ENCODE assay signal across 18 cellular contexts in the genomic region with DNA sequence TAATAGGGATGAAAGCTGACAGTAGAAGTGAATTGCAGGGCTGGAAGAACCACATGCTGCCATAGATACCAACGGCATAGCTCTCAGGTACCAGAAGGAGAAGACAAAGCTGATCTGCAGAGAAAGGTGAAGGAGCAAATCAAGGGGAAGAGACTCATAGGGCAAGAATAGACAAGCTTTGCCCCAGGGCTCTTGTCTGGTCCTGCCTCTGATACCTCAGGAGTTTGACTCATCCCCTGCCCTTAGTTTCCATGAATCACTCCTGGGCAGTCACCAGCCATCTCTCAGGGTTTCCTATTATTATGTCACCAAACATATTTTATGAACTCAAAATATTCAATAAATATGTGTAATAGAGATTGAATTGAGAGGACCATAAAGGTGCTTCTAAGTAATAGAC.
DNase-seq lines count a peak whose midpoint lies in the region; ATAC-seq, FAIRE-seq and TF ChIP-seq lines count a peak whose summit lies in the region.
"Had no signal": no experiment of that assay in that cellular context is flagged by ENCODE, and none has a peak within 500 bp of the region (broad histone marks: within the 10 kb centered on the region; RNA-seq: fewer than 3 reads in every experiment).

No MANE protein-coding gene starts in this region.

- H3K4me3 ChIP-seq in breast epithelium (no peak overlapping the region), keratinocyte (ENCODE audit: control insufficient read depth in 2 of 3, extremely low read depth in 1 of 3, insufficient read depth in 2 of 3, low read depth in 1 of 3, low read length in 3 of 3) (no peak overlapping the region), mucosa of descending colon (no peak overlapping the region), lower lobe of right lung (no peak overlapping the region)
- H3K4me3 ChIP-seq: GM12878 had no signal

- H3K4me1 ChIP-seq in breast epithelium (no peaks in the 10 kb centered on the region), keratinocyte (ENCODE audit: control insufficient read depth, extremely low read depth, insufficient read depth, low read length) (no peaks in the 10 kb centered on the region), mucosa of descending colon (ENCODE audit: low read depth) (no peaks in the 10 kb centered on the region), lower lobe of right lung (no peaks in the 10 kb centered on the region)

- TF ChIP-seq CTCF in MCF 10A (IDR thresholded peaks at IDR 0.05; ENCODE audit: unreplicated experiment) (no peak), breast epithelium (IDR thresholded peaks at IDR 0.05) (no peak), keratinocyte (optimal IDR thresholded peaks at IDR 0.05 in 1 of 3, IDR thresholded peaks at IDR 0.05 in 1 of 3, conservative IDR thresholded peaks at IDR 0.05 in 1 of 3; ENCODE audit: extremely low read depth in 1 of 3, insufficient read depth in 2 of 3, low read length in 3 of 3) (no peak), mucosa of descending colon (IDR thresholded peaks at IDR 0.05) (no peak), lower lobe of right lung (IDR thresholded peaks at IDR 0.05) (no peak), natural killer cell (IDR thresholded peaks at IDR 0.05) (no peak)

- H3K9me1 ChIP-seq in keratinocyte (ENCODE audit: control insufficient read depth, extremely low read depth, insufficient read depth, low read length) = no peaks in the 10 kb centered on the region

- CTCF ChIA-PET in MCF 10A (lab: Yijun Ruan, JAX) = interaction anchor here (0.7 kb wide), 1 partner anchor 107 kb away, joined by 3 read pairs; no protein-coding TSS in a partner anchor

- no peaks in the 10 kb centered on the region for H3K79me2 ChIP-seq in keratinocyte (ENCODE audit: control insufficient read depth, insufficient read depth, low read length)

- no peak overlapping the region for H3K4me3 Mint-ChIP-seq in MCF 10A (ENCODE audit: unreplicated experiment)
- H3K4me3 Mint-ChIP-seq in natural killer cell = no peak overlapping the region
- H3K4me3 Mint-ChIP-seq: CD4-positive, alpha-beta memory T cell had no signal

- H3K4me1 Mint-ChIP-seq in MCF 10A (ENCODE audit: insufficient read depth, unreplicated experiment) (peaks cover 6% of the 10 kb centered on the region), natural killer cell (no peaks in the 10 kb centered on the region)
- H3K4me1 Mint-ChIP-seq: CD4-positive, alpha-beta memory T cell had no signal

- ATAC-seq in mucosa of descending colon = no peak
- ATAC-seq in lower lobe of right lung = no peak
- no peak for ATAC-seq in natural killer cell
- ATAC-seq: GM12878 had no signal

- H3K4me2 ChIP-seq in keratinocyte (ENCODE audit: control insufficient read depth, extremely low read depth, insufficient read depth, low read depth, low read length) = no peak overlapping the region

- H3K27ac Mint-ChIP-seq in MCF 10A (ENCODE audit: low read depth, unreplicated experiment) = no peak overlapping the region
- no peak overlapping the region for H3K27ac Mint-ChIP-seq in natural killer cell
- H3K27ac Mint-ChIP-seq: CD4-positive, alpha-beta memory T cell had no signal

- H3K27me3 Mint-ChIP-seq in MCF 10A (ENCODE audit: insufficient read depth, unreplicated experiment) (no peaks in the 10 kb centered on the region), natural killer cell (ENCODE audit: low read depth in 2 of 2) (no peaks in the 10 kb centered on the region)
- H3K27me3 Mint-ChIP-seq: CD4-positive, alpha-beta memory T cell had no signal

- FAIRE-seq in keratinocyte (lab: Jason Lieb, UNC) = no peak
- FAIRE-seq: G401.6, GM12878, GM18507 had no signal

- H3K36me3 Mint-ChIP-seq in MCF 10A (ENCODE audit: insufficient read depth, unreplicated experiment) = no peaks in the 10 kb centered on the region
- H3K36me3 Mint-ChIP-seq in natural killer cell = no peaks in the 10 kb centered on the region
- H3K36me3 Mint-ChIP-seq: CD4-positive, alpha-beta memory T cell had no signal

- intact Hi-C loops in MCF 10A (cut with micrococcal nuclease) (no loop called here), breast epithelium (cut with DNase I; ENCODE audit: low total_unique reads) (no loop called here), mucosa of descending colon (cut with DNase I, micrococcal nuclease) (no loop called here), lower lobe of right lung (cut with DNase I) (no loop called here), natural killer cell (cut with micrococcal nuclease) (no loop called here)

- H3K9me3 Mint-ChIP-seq in MCF 10A (ENCODE audit: unreplicated experiment) = peaks cover 5% of the 10 kb centered on the region
- peaks cover 3 to 9% of the 10 kb centered on the region in 2 donors for H3K9me3 Mint-ChIP-seq in natural killer cell

- TF ChIP-seq POLR2A in breast epithelium (IDR thresholded peaks at IDR 0.05) = no peak

- no peak overlapping the region for H3K27ac ChIP-seq in breast epithelium
- H3K27ac ChIP-seq in keratinocyte (ENCODE audit: control insufficient read depth, insufficient read depth, low read length) = no peak overlapping the region
- H3K27ac ChIP-seq in lower lobe of right lung = no peak overlapping the region

- dilution Hi-C loops in keratinocyte (cut with MboI; ENCODE audit: extremely low pct_ligation_motif_present, low sequenced_read_pairs) = no loop called here

- no TSS peak for BruUV-seq in MCF 10A (replicated peaks; lab: Mats Ljungman, UMichigan)

- POLR2A ChIA-PET in MCF 10A (lab: Yijun Ruan, JAX) = interaction anchor here (1.0 kb wide), 1 partner anchor 15 kb away, joined by 3 read pairs; no protein-coding TSS in a partner anchor

- no peaks in the 10 kb centered on the region for H3K9me3 ChIP-seq in breast epithelium
- H3K9me3 ChIP-seq in keratinocyte (ENCODE audit: control insufficient read depth, low read depth, low read length) = no peaks in the 10 kb centered on the region
- peaks cover 41% of the 10 kb centered on the region for H3K9me3 ChIP-seq in mucosa of descending colon
- no peaks in the 10 kb centered on the region for H3K9me3 ChIP-seq in lower lobe of right lung

- H3K36me3 ChIP-seq in breast epithelium = no peaks in the 10 kb centered on the region
- no peaks in the 10 kb centered on the region for H3K36me3 ChIP-seq in keratinocyte (ENCODE audit: control insufficient read depth in 2 of 2, extremely low read depth in 1 of 2, insufficient read depth in 2 of 2, low read length in 2 of 2)
- H3K36me3 ChIP-seq in mucosa of descending colon (ENCODE audit: low read depth) = no peaks in the 10 kb centered on the region
- H3K36me3 ChIP-seq in lower lobe of right lung = no peaks in the 10 kb centered on the region

- DNase-seq in MCF 10A (ENCODE audit: unreplicated experiment) (peak; percentile 89), breast epithelium (ENCODE audit: low spot score in 2 of 2) (no peak), T1000 (lab: John Stamatoyannopoulos, UW) (peak; percentile 26), keratinocyte (ENCODE audit: low read depth, low spot score) (peak; percentile 38), mucosa of descending colon (no peak), lower lobe of right lung (no peak), natural killer cell (no peak), dedifferentiated amniotic fluid mesenchymal stem cell (ENCODE audit: extremely low spot score) (no peak)
- DNase-seq: 8988T; Calu3; CD4-positive, alpha-beta memory T cell; GOT3; NCI-H1105 treated with DMSO at 0.1 percent for 48 hours; NCI-H187; NCI-H446 had no signal

- H3K9ac ChIP-seq in keratinocyte (ENCODE audit: control insufficient read depth, extremely low read depth, insufficient read depth, low read length) = no peak overlapping the region

- H2AFZ ChIP-seq in keratinocyte (ENCODE audit: control insufficient read depth, low read length) = no peak overlapping the region

- H3K27me3 ChIP-seq in breast epithelium (no peaks in the 10 kb centered on the region), keratinocyte (ENCODE audit: control insufficient read depth, extremely low read depth, insufficient read depth, low read length) (no peaks in the 10 kb centered on the region), lower lobe of right lung (ENCODE audit: low read depth) (no peaks in the 10 kb centered on the region)

- H4K20me1 ChIP-seq in keratinocyte (ENCODE audit: control insufficient read depth, extremely low read depth, insufficient read depth, low read length) = no peaks in the 10 kb centered on the region

Comparison
In these comparisons a context has a peak if more than half of its experiments do, and no peak if none do; other contexts are left out.
1. DNase-seq: peak in MCF 10A (single experiment), T1000 (single experiment) and keratinocyte (single experiment); none in breast epithelium (0 of 2), mucosa of descending colon (0 of 3), lower lobe of right lung (single experiment), natural killer cell (single experiment) and dedifferentiated amniotic fluid mesenchymal stem cell (single experiment).